11 cellular contexts compared by ENCODE assay signal in genomic region chr7:87067788-87068187, GRCh38.
"Had no signal": no experiment of that assay in that cellular context is flagged by ENCODE, and none has a peak within 500 bp of the region (broad histone marks: within the 10 kb centered on the region; RNA-seq: fewer than 3 reads in every experiment).

No MANE protein-coding gene starts in this region.

- H3K4me1 ChIP-seq: HAP-1 had no signal

- ATAC-seq: GM23338, HCT116 had no signal

- H3K4me2 ChIP-seq: GM23338 had no signal

- DNase-seq: GM23248, GOT3, H7, H9, HCEC 1CT, HFFc6 had no signal

- H2AFZ ChIP-seq: GM23248, GM23338 had no signal

- H3K27ac ChIP-seq: GM23248 had no signal

- H3K9ac ChIP-seq: GM23248 had no signal

- FAIRE-seq: H1, H54 had no signal

- H3K4me3 ChIP-seq: GM23248, GM23338, HAP-1 had no signal

- H3K36me3 ChIP-seq: HAP-1 had no signal

- H3K9me3 ChIP-seq: HAP-1 had no signal
